In the genomic region with DNA sequence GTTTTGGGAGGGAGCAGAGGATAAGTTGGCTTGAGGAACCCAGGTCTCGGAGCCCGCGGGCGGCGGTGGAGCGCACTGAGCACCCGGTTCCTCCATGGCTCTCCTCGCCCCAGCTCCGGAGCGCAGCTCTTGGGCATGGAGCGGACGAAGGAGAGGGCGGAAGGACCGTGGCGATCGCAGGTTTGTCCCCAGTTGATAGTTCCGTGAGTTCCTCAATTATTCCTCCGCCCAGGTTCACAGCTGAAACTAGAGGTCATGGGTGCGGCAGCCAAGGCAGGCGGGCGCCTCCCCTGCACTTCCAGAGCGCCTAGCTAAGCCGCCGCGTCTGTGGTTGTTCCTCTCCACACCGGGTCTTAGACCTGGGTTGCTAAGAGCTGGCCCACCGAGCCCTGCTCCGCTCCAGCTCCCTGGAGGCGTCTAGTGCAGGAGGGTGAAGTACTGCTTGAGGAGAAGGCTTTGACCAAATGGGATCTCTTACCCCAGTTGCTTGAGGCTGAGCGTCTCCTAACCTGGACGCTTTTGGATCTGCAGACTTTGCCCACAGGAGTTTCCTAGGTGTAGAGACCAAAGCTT, we compare ENCODE assay signal across 9 cellular contexts. TPM values are rescaled to one million over a fixed set of nuclear protein-coding genes. Genes with fewer than 3 reads are reported as not detected.
DNase-seq lines count a peak whose midpoint lies in the region; ATAC-seq and TF ChIP-seq lines count a peak whose summit lies in the region.
"Had no signal": no experiment of that assay in that cellular context is flagged by ENCODE, and none has a peak within 500 bp of the region (broad histone marks: within the 10 kb centered on the region; RNA-seq: fewer than 3 reads in every experiment).

A gene with protein sequence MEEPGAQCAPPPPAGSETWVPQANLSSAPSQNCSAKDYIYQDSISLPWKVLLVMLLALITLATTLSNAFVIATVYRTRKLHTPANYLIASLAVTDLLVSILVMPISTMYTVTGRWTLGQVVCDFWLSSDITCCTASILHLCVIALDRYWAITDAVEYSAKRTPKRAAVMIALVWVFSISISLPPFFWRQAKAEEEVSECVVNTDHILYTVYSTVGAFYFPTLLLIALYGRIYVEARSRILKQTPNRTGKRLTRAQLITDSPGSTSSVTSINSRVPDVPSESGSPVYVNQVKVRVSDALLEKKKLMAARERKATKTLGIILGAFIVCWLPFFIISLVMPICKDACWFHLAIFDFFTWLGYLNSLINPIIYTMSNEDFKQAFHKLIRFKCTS (minus strand): TSS at position 184 of the 573 bp plus-strand sequence. CDS start 88 bp downstream, at position 96.

- TF ChIP-seq CTCF in ascending aorta (IDR thresholded peaks at IDR 0.05) (no peak), smooth muscle cell (IDR thresholded peaks at IDR 0.05; ENCODE audit: borderline replicate concordance, insufficient read depth, poor library complexity, severe bottlenecking) (no peak)

- peak within 1 kb of the TSS; percentile 86 for H2AFZ ChIP-seq in smooth muscle cell (ENCODE audit: low read depth)

- intact Hi-C loops in ascending aorta (cut with DNase I): loop anchor here (5.0 to 10.0 kb wide), 4 partner anchors 449 to 1531 kb away; no protein-coding TSS in a partner anchor

- H3K36me3 ChIP-seq in HUES48 (ENCODE audit: control insufficient read depth, insufficient read depth, low read length) (no peaks in the 10 kb centered on the region), ascending aorta (no peaks in the 10 kb centered on the region), smooth muscle cell (ENCODE audit: low read depth) (no peaks in the 10 kb centered on the region)

- no peaks in the 10 kb centered on the region for H3F3A ChIP-seq in smooth muscle cell (ENCODE audit: low read depth)

- no peak for DNase-seq in ascending aorta (ENCODE audit: low spot score in 2 of 2)
- peak; percentile 31 for DNase-seq in iPS-NIHi11 (ENCODE audit: low spot score)
- DNase-seq in smooth muscle cell (lab: John Stamatoyannopoulos, UW; ENCODE audit: unreplicated experiment): no peak
- no peak for DNase-seq in left lobe of liver (ENCODE audit: low spot score)
- no peak for DNase-seq in NOMO-1 treated with dmso at 0.1 percent for 144 hours (lab: John Stamatoyannopoulos, UW; ENCODE audit: unreplicated experiment)
- DNase-seq in HEK293T (ENCODE audit: extremely low spot score): no peak
- DNase-seq: activated CD4-positive, alpha-beta T cell treated with anti-CD3 and anti-CD28 coated beads, Interleukin-2, amount 50 U/mL, for 1 hour had no signal

- CTCF ChIA-PET in HEK293T (lab: Yijun Ruan, JAX): interaction anchor here (0.5 to 1.2 kb wide), 2 partner anchors 15 to 1313 kb away, joined by 3 read pairs; no protein-coding TSS in a partner anchor

- H3K27me3 ChIP-seq in HUES48 (ENCODE audit: control insufficient read depth, insufficient read depth, low read length): peaks cover 68% of the 10 kb centered on the region
- H3K27me3 ChIP-seq in ascending aorta: no peaks in the 10 kb centered on the region
- H3K27me3 ChIP-seq in smooth muscle cell (ENCODE audit: low read depth): peaks cover 40% of the 10 kb centered on the region

- H3K9ac ChIP-seq in HUES48 (ENCODE audit: low read depth, low read length) (no peak within 1 kb of the TSS), smooth muscle cell (ENCODE audit: low read depth) (no peak within 1 kb of the TSS)

- H3K4me3 ChIP-seq in HUES48 (ENCODE audit: low read depth, low read length) (peak within 1 kb of the TSS; percentile 76), ascending aorta (peak within 1 kb of the TSS; percentile 58 to 90), smooth muscle cell (peak within 1 kb of the TSS; percentile 52)

- ATAC-seq in left lobe of liver (no peak), HG03571 (IDR thresholded peaks at IDR 0.05; ENCODE audit: unreplicated experiment) (no peak)

- 1% methylated on average over 31 of the region's 31 CpGs for WGBS in smooth muscle cell (ENCODE audit: low lambda C conversion rate)

- H3K4me1 ChIP-seq in HUES48 (ENCODE audit: control insufficient read depth, insufficient read depth, low read length) (peaks cover 15% of the 10 kb centered on the region; the same call in 1 of the 2 replicates), ascending aorta (peaks cover 0 to 10% of the 10 kb centered on the region in 2 donors), smooth muscle cell (ENCODE audit: low read depth) (no peaks in the 10 kb centered on the region)

- H3K9me3 ChIP-seq in HUES48 (ENCODE audit: control insufficient read depth, insufficient read depth, low read length) (no peaks in the 10 kb centered on the region), ascending aorta (no peaks in the 10 kb centered on the region), smooth muscle cell (replicated peaks; ENCODE audit: low read depth) (no peaks in the 10 kb centered on the region)

- no peaks in the 10 kb centered on the region for H4K20me1 ChIP-seq in smooth muscle cell (ENCODE audit: low read depth)

- peak within 1 kb of the TSS; percentile 96 for H3K4me2 ChIP-seq in smooth muscle cell

- H3K27ac ChIP-seq in HUES48 (ENCODE audit: low read depth, low read length) (no peak within 1 kb of the TSS), ascending aorta (peak within 1 kb of the TSS; percentile 79 to 92), smooth muscle cell (ENCODE audit: low read depth) (no peak within 1 kb of the TSS)

- POLR2A ChIA-PET in HEK293T (lab: Yijun Ruan, JAX): no interaction called here

- no peaks in the 10 kb centered on the region for H3K79me2 ChIP-seq in smooth muscle cell (ENCODE audit: low read depth)

TF ChIP-seq in HEK293T, 16 proteins besides CTCF, POLR2A, EP300 and RAD21:
- TF ChIP-seq ELF4 (IDR thresholded peaks at IDR 0.05) (no peak), NFRKB (IDR thresholded peaks at IDR 0.05) (no peak), CTBP1 (IDR thresholded peaks at IDR 0.05; ENCODE audit: borderline replicate concordance) (no peak), TARDBP (IDR thresholded peaks at IDR 0.05) (no peak), LEF1 (IDR thresholded peaks at IDR 0.05; ENCODE audit: borderline replicate concordance) (no peak), SUZ12 (IDR thresholded peaks at IDR 0.05) (no peak), ARNT (IDR thresholded peaks at IDR 0.05) (no peak), L3MBTL2 (conservative IDR thresholded peaks at IDR 0.05) (no peak), ZNF384 (IDR thresholded peaks at IDR 0.05) (no peak), FOXK2 (IDR thresholded peaks at IDR 0.05) (no peak), SP1 (IDR thresholded peaks at IDR 0.05) (no peak), FOXM1 (IDR thresholded peaks at IDR 0.05; ENCODE audit: borderline replicate concordance) (no peak), HDGF (IDR thresholded peaks at IDR 0.05; ENCODE audit: borderline replicate concordance) (no peak), BHLHE40 (IDR thresholded peaks at IDR 0.05; ENCODE audit: borderline replicate concordance) (no peak), FOXA1 (IDR thresholded peaks at IDR 0.05) (no peak)
- TF ChIP-seq, protein P1, sequence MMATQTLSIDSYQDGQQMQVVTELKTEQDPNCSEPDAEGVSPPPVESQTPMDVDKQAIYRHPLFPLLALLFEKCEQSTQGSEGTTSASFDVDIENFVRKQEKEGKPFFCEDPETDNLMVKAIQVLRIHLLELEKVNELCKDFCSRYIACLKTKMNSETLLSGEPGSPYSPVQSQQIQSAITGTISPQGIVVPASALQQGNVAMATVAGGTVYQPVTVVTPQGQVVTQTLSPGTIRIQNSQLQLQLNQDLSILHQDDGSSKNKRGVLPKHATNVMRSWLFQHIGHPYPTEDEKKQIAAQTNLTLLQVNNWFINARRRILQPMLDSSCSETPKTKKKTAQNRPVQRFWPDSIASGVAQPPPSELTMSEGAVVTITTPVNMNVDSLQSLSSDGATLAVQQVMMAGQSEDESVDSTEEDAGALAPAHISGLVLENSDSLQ (IDR thresholded peaks at IDR 0.05): no peak

RNA-seq across cellular contexts. Expression of the gene that starts here (rescaled TPM):
- total RNA-seq in ascending aorta (12.0 TPM), smooth muscle cell (0.13 TPM in 1 of 2 replicates, not detected in the other), left lobe of liver (not detected)
- 0.13 TPM in 1 of 2 replicates, not detected in the other for polyA plus RNA-seq in smooth muscle cell

Comparison
In these comparisons a context has a peak if more than half of its experiments do, and no peak if none do; other contexts are left out.
1. RNA of the gene that starts here (total RNA-seq): 12.0 TPM in ascending aorta (single experiment); 0.13 TPM in smooth muscle cell and not detected in left lobe of liver (single experiment); every median in the first group is over 10 times any median in the second.
2. H3K27ac ChIP-seq: peak in ascending aorta (2 of 2); none in HUES48 (single experiment) and smooth muscle cell (single experiment).
3. Peak in every context shown above with its lines, with median percentiles within 50 percentile points of each other: H3K4me3 ChIP-seq.